Comparison of ENCODE assay signal across 1 cellular context in the genomic region with DNA sequence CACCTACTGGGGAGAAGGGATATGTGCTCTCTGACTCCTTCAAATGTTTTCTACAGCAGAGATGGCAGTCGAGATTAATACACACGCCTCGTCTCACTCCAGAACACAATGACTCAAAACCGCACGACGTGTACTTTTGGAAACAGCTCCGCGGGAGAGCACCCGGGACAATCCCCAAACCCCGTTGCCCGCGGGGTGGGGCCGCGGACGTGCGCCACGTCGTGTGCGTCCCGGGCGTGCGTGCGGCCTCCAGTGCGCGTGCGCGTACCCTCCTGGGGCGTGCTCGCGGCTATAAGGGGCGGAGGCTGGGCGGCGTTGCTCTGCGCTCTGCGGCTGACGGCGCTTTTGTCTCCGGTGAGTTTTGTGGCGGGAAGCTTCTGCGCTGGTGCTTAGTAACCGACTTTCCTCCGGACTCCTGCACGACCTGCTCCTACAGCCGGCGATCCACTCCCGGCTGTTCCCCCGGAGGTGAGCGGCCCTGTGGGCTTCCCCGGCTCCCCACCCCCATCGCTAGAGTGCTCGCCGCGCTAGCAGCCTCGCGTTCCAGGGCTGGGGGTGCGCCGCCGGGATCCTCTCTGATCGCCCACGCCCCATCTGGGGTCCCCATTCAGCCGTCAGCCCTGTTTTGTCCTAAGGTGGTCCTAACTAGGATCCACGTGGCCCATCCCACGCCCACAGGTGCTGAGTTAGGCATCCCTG.
TF ChIP-seq lines count a peak whose summit lies in the region.

A gene with protein sequence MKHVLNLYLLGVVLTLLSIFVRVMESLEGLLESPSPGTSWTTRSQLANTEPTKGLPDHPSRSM (plus strand): TSS at position 323 of the 699 bp plus-strand sequence. CDS start 1,391 bp downstream, outside the sequence.

TF ChIP-seq in GM12878, 131 proteins besides CTCF, POLR2A, EP300 and RAD21 (continued from another document):
- TF ChIP-seq, protein P1, sequence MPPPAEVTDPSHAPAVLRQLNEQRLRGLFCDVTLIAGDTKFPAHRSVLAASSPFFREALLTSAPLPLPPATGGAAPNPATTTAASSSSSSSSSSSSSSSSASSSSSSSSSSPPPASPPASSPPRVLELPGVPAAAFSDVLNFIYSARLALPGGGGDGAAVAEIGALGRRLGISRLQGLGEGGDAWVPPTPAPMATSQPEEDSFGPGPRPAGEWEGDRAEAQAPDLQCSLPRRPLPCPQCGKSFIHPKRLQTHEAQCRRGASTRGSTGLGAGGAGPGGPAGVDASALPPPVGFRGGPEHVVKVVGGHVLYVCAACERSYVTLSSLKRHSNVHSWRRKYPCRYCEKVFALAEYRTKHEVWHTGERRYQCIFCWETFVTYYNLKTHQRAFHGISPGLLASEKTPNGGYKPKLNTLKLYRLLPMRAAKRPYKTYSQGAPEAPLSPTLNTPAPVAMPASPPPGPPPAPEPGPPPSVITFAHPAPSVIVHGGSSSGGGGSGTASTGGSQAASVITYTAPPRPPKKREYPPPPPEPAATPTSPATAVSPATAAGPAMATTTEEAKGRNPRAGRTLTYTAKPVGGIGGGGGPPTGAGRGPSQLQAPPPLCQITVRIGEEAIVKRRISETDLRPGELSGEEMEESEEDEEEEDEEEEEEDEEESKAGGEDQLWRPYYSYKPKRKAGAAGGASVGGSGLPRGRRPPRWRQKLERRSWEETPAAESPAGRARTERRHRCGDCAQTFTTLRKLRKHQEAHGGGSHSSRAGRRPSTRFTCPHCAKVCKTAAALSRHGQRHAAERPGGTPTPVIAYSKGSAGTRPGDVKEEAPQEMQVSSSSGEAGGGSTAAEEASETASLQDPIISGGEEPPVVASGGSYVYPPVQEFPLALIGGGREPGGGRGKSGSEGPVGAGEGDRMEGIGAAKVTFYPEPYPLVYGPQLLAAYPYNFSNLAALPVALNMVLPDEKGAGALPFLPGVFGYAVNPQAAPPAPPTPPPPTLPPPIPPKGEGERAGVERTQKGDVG (CRISPR knock-in tag; IDR thresholded peaks at IDR 0.05), result no peak
- TF ChIP-seq KDM1A (IDR thresholded peaks at IDR 0.05; ENCODE audit: borderline replicate concordance), result no peak
- TF ChIP-seq TCF12 (IDR thresholded peaks at IDR 0.05; ENCODE audit: low read depth, low read length), result peak; percentile 61; the same call in 1 of the 2 replicates
- TF ChIP-seq CREB1 (IDR thresholded peaks at IDR 0.05; ENCODE audit: low read depth), result peak; percentile 78
- peak; percentile 75 for TF ChIP-seq ATF7 (IDR thresholded peaks at IDR 0.05; ENCODE audit: low read depth)
- peak; percentile 32; the same call in 1 of the 2 replicates for TF ChIP-seq NR2C1 (IDR thresholded peaks at IDR 0.05)
- TF ChIP-seq EED (IDR thresholded peaks at IDR 0.05; ENCODE audit: low read depth), result peak; percentile 83
- TF ChIP-seq NRF1 (conservative IDR thresholded peaks at IDR 0.05; ENCODE audit: low read depth, low read length), result peak; percentile 86
- no peak for TF ChIP-seq SMARCA5 (IDR thresholded peaks at IDR 0.05)
TF ChIP-seq in GM12878: peak in this region for 54.
